26 cellular contexts compared by ENCODE assay signal in the genomic region with DNA sequence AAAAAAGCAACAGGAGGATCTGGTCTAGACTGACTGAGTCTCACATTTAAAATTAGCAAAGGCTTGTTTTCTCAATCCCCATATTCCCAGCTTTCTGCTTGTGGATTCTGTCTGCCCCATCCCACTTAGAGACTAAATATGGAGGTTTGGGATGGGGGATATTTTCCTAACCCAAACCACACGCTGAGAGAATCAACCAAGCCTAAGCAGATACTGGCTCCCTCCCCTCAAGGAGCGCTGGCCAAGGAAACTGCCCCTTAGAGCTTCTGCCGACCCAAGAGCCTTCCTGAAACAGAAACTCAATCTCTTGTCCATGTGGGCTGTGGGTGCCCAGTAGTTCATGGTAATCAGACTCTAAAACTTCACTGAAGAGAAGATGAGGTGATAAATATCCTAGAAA. TPM values are rescaled to one million over a fixed set of nuclear protein-coding genes. Genes with fewer than 3 reads are reported as not detected.
"Had no signal": no experiment of that assay in that cellular context is flagged by ENCODE, and none has a peak within 500 bp of the region (broad histone marks: within the 10 kb centered on the region; RNA-seq: fewer than 3 reads in every experiment).

No MANE protein-coding gene starts in this region.

- H3K4me3 ChIP-seq: heart left ventricle, left lung, lower lobe of right lung, pancreas, prostate gland, spleen, suprapubic skin, thoracic aorta, tibial artery, upper lobe of right lung had no signal

- H3K36me3 ChIP-seq: heart left ventricle, left lung, lower lobe of right lung, pancreas, prostate gland, spleen, suprapubic skin, thoracic aorta, tibial artery, upper lobe of right lung had no signal

- H3K9me3 ChIP-seq: heart left ventricle, left lung, lower lobe of right lung, pancreas, prostate gland, spleen, suprapubic skin, thoracic aorta, tibial artery, upper lobe of right lung had no signal

- DNase-seq: heart left ventricle; hypothalamus; kidney; left colon; left lung; lower lobe of right lung; mammary epithelial cell; naive thymus-derived CD8-positive, alpha-beta T cell; nucleus accumbens; pancreas; posterior cingulate gyrus; retina; right cardiac atrium; small intestine; spleen; stimulated activated CD4-positive, alpha-beta T cell treated with anti-CD3 and anti-CD28 coated beads, Interleukin-4, amount 100 ng/mL, for 24 hours; stimulated activated naive CD4-positive, alpha-beta T cell; tibial artery; trophoblast cell; upper lobe of right lung had no signal

- ATAC-seq: heart left ventricle; left colon; left lung; lower lobe of right lung; naive thymus-derived CD8-positive, alpha-beta T cell; pancreas; right cardiac atrium; sciatic nerve; stimulated activated effector memory CD8-positive, alpha-beta T cell treated with anti-CD3 and anti-CD28 coated beads, Interleukin-12 subunit alpha, Interleukin-12 subunit beta, amount 100 ng/mL, for 72 hours; upper lobe of right lung had no signal

- H3K27ac ChIP-seq: heart left ventricle, left lung, lower lobe of right lung, pancreas, prostate gland, spleen, suprapubic skin, thoracic aorta, tibial artery, upper lobe of right lung had no signal

RNA-seq across cellular contexts. Expression of gene FFAR4, which starts 3.9 kb away (rescaled TPM):
- polyA plus RNA-seq: mammary epithelial cell; naive thymus-derived CD8-positive, alpha-beta T cell had no signal

RNA-seq across cellular contexts. Expression of gene RBP4, which starts 30.7 kb away (rescaled TPM):
- polyA plus RNA-seq: mammary epithelial cell; naive thymus-derived CD8-positive, alpha-beta T cell had no signal

RNA-seq across cellular contexts. Expression of gene PDE6C, which starts 42.0 kb away (rescaled TPM):
- polyA plus RNA-seq: heart left ventricle, liver, mammary epithelial cell, pancreas, right cardiac atrium, small intestine, spleen had no signal
